ENCODE assay signal across 9 cellular contexts in genomic region chr9:81073821-81074220, GRCh38.
"Had no signal": no experiment of that assay in that cellular context is flagged by ENCODE, and none has a peak within 500 bp of the region (broad histone marks: within the 10 kb centered on the region; RNA-seq: fewer than 3 reads in every experiment).

No MANE protein-coding gene starts in this region.

- H3K36me3 ChIP-seq: HAP-1 had no signal

- H3K9me3 ChIP-seq: HAP-1 had no signal

- H3K9ac ChIP-seq: GM23248 had no signal

- H3K4me1 ChIP-seq: HAP-1 had no signal

- H3K27ac ChIP-seq: GM23248, HL-60 had no signal

- H2AFZ ChIP-seq: GM23248 had no signal

- ATAC-seq: HCT116 had no signal

- H3K4me3 ChIP-seq: GM23248, HAP-1 had no signal

- DNase-seq: GM23248, GOT3, H7, HFFc6, IMR-90, KBM-7 had no signal
